8 cellular contexts compared by ENCODE assay signal in the genomic region with DNA sequence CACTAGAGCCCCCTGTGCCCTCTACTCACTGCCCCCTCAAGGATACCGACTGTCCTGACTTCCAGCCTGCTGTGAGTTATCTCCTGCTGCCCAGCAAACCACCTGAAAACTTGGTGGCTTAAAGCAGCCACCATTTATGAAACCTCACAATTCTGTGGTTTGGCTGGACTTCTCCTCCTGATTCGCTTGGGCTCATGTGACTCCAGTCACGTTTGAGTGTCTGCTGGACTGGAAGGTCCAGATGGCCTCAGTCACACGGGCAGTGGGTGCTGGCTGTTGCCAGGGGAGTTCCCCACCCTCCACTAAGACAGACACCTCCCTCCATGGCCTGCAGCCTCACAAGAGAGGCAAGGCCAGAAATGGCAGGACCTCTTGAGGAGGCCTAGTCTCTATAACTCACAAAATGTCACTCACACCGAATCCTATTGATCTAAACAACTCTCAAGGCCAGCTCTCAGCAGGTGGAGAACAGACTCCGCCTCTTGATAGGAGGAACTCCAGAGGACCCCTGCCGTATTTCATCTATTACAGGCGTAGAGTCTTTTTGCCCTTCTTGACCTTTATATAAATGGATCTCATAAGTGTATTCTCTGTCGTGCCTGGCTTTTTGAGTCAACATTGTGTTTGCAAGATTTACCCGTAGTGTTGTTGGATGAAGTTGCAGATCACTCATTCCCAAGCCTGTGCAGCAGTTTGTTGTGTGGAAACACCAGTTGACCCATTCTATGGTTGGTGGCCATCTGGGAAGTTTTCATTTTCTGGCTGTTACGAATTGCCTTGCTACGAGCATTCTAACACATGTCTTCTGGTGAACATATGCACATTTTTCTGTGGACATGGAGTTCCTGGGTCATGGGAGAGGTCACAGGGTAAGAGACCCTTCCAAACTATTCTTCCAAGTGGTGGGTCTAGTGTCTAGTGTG. TPM values are rescaled to one million over a fixed set of nuclear protein-coding genes. Genes with fewer than 3 reads are reported as not detected.
DNase-seq lines count a peak whose midpoint lies in the region; ATAC-seq and TF ChIP-seq lines count a peak whose summit lies in the region.

No MANE protein-coding gene starts in this region.

- H3K9me3 Mint-ChIP-seq in Calu3 (ENCODE audit: low read depth, unreplicated experiment): no peaks in the 10 kb centered on the region

- ATAC-seq in GM19463 (IDR thresholded peaks at IDR 0.05; ENCODE audit: unreplicated experiment): peak; percentile 88
- ATAC-seq in HG03442 (IDR thresholded peaks at IDR 0.05; ENCODE audit: unreplicated experiment): peak; percentile 78
- peak in 1 of 2 donors; percentile 47 for ATAC-seq in upper lobe of left lung (ENCODE audit: low FRiP score in 2 of 2)

- H3K36me3 ChIP-seq in BLaER1 (peaks cover 56% of the 10 kb centered on the region), upper lobe of left lung (peaks cover 0 to 39% (median 21%) of the 10 kb centered on the region in 4 donors)

- no peak overlapping the region for H3K27ac Mint-ChIP-seq in Calu3 (ENCODE audit: unreplicated experiment)

- DNase-seq in glomerular visceral epithelial cell (ENCODE audit: extremely low spot score) (peak; percentile 73), upper lobe of left lung (peak in 1 of 2 donors; percentile 83), Calu3 (no peak), coronary artery (ENCODE audit: low spot score) (no peak)
- no peak for DNase-seq in activated CD8-positive, alpha-beta memory T cell treated with anti-CD3 and anti-CD28 coated beads for 24 hours

- H4K20me1 ChIP-seq in BLaER1: peaks cover 96% of the 10 kb centered on the region

- BruUV-seq in Calu3 (replicated peaks; lab: Mats Ljungman, UMichigan): no TSS peak

- CTCF ChIA-PET in Calu3 (lab: Charles Lee): no interaction called here

- H3K27ac ChIP-seq in BLaER1 (peak overlapping the region; percentile 58), upper lobe of left lung (peak overlapping the region in 3 of 4 donors; percentile 42 to 56 (median 51)), coronary artery (peak overlapping the region in 1 of 2 donors; percentile 52)

- peak in 1 of 4 donors; percentile 20 for TF ChIP-seq POLR2A in upper lobe of left lung (IDR thresholded peaks at IDR 0.05)

- no peaks in the 10 kb centered on the region for H3K27me3 Mint-ChIP-seq in Calu3 (ENCODE audit: unreplicated experiment)

- peaks cover 45% of the 10 kb centered on the region for H3K4me1 Mint-ChIP-seq in Calu3 (ENCODE audit: low read depth, unreplicated experiment)

- no peaks in the 10 kb centered on the region for H3K36me3 Mint-ChIP-seq in Calu3 (ENCODE audit: insufficient read depth, unreplicated experiment)

- H3K4me2 ChIP-seq in BLaER1: peak overlapping the region; percentile 85

- H3K4me3 Mint-ChIP-seq in Calu3 (ENCODE audit: low read depth, unreplicated experiment): no peak overlapping the region

- TF ChIP-seq EP300 in upper lobe of left lung (IDR thresholded peaks at IDR 0.05): peak in 1 of 4 donors; percentile 37

- no peaks in the 10 kb centered on the region for H3K9me3 ChIP-seq in BLaER1
- H3K9me3 ChIP-seq in upper lobe of left lung: no peaks in the 10 kb centered on the region

- H3K9ac ChIP-seq in BLaER1: peak overlapping the region; percentile 59; the same call in 1 of the 2 replicates

- H3K4me1 ChIP-seq in BLaER1 (peaks cover 92% of the 10 kb centered on the region), upper lobe of left lung (peaks cover 47 to 71% (median 63%) of the 10 kb centered on the region in 4 donors)

- 53 to 54% methylated on average over 12 of the region's 12 CpGs for WGBS in upper lobe of left lung, 2 donors

- H3K27me3 ChIP-seq in BLaER1 (no peaks in the 10 kb centered on the region), upper lobe of left lung (no peaks in the 10 kb centered on the region)

- H3K4me3 ChIP-seq in BLaER1 (no peak overlapping the region), upper lobe of left lung (no peak overlapping the region), coronary artery (no peak overlapping the region)

- TF ChIP-seq CTCF in upper lobe of left lung (IDR thresholded peaks at IDR 0.05) (no peak), Calu3 (IDR thresholded peaks at IDR 0.05; ENCODE audit: unreplicated experiment) (no peak), coronary artery (IDR thresholded peaks at IDR 0.05) (no peak)

- intact Hi-C loops in Calu3 (cut with micrococcal nuclease; ENCODE audit: unreplicated experiment): no loop called here

RNA-seq across cellular contexts. Expression of a gene that starts 48.3 kb away (rescaled TPM):
- total RNA-seq in upper lobe of left lung (10 to 100 TPM; 51.0 to 99.2 (median 91.8) TPM), Calu3 (2022) (20.3 and 23.5 TPM in 2 replicates)
